Comparison of ENCODE assay signal across 8 cellular contexts in genomic region chr1:19251305-19252196, GRCh38. TPM values are rescaled to one million over a fixed set of nuclear protein-coding genes. Genes with fewer than 3 reads are reported as not detected.
A peak's percentile ranks its signal among the peaks of the same experiment; 100 is the strongest.
DNase-seq lines count a peak whose midpoint lies in the region; ATAC-seq and TF ChIP-seq lines count a peak whose summit lies in the region.

TSS of gene EMC1 (minus strand) at chr1:19251524. CDS start at chr1:19251509, 15 bp downstream.
TSS of gene MRTO4 (plus strand) at chr1:19251805. CDS start at chr1:19251836, 31 bp downstream.

- H3K9me3 Mint-ChIP-seq in CD8-positive, alpha-beta memory T cell = no peaks in the 10 kb centered on the region

- peaks cover 30 to 37% (median 32%) of the 10 kb centered on the region in 3 donors for H3K4me1 Mint-ChIP-seq in CD8-positive, alpha-beta memory T cell

- H3K4me3 ChIP-seq in CD8-positive, alpha-beta memory T cell (ENCODE audit: low read length) = peak within 1 kb of the TSS; percentile 73
- H3K4me3 ChIP-seq in HL-60 (replicated peaks; ENCODE audit: insufficient read depth, low read length) (peak within 1 kb of the TSS; percentile 99), NT2/D1 (ENCODE audit: insufficient read length, low read depth) (peak within 1 kb of the TSS; percentile 98), mesodermal cell (ENCODE audit: extremely low read depth, insufficient read depth, low read length, poor library complexity, severe bottlenecking) (peak within 1 kb of the TSS; percentile 94)

- peak within 1 kb of the TSS; percentile 98 for H3K9ac ChIP-seq in NT2/D1 (ENCODE audit: insufficient read length, low read depth)

- H3K27me3 Mint-ChIP-seq in CD8-positive, alpha-beta memory T cell = no peaks in the 10 kb centered on the region

- POLR2A ChIA-PET in CD8-positive, alpha-beta memory T cell (lab: Charles Lee) = interaction anchor here (0.6 kb wide), 1 partner anchor 345 kb away, joined by 3 read pairs; a partner anchor contains a TSS

- H3K4me3 Mint-ChIP-seq in CD8-positive, alpha-beta memory T cell = peak within 1 kb of the TSS; percentile 91 to 97 (median 94)

- peak; percentile 76 for ATAC-seq in GM19452 (IDR thresholded peaks at IDR 0.05; ENCODE audit: unreplicated experiment)

- H3K36me3 Mint-ChIP-seq in CD8-positive, alpha-beta memory T cell = peaks cover 0 to 29% (median 2%) of the 10 kb centered on the region in 3 donors

- peak; percentile 85 to 93 (median 88) for DNase-seq in CD8-positive, alpha-beta memory T cell
- DNase-seq in HL-60 (ENCODE audit: low read depth in 1 of 2, low spot score in 1 of 2) (peak; percentile 85 to 87), NT2/D1 (ENCODE audit: low read depth, low spot score) (peak; percentile 38)
- peak; percentile 75 for DNase-seq in activated CD8-positive, alpha-beta memory T cell treated with anti-CD3 and anti-CD28 coated beads, Interleukin-2, amount 50 U/mL, for 24 hours (ENCODE audit: extremely low read depth)
- DNase-seq in stimulated activated CD8-positive, alpha-beta memory T cell treated with anti-CD3 and anti-CD28 coated beads, Interleukin-15, amount 100 ng/mL, for 24 hours (ENCODE audit: low read depth) = peak; percentile 69

- peaks cover 4% of the 10 kb centered on the region for H3K36me3 ChIP-seq in CD8-positive, alpha-beta memory T cell (ENCODE audit: insufficient read depth, low read length)
- H3K36me3 ChIP-seq in NT2/D1 (ENCODE audit: insufficient read depth, insufficient read length, low read length) (peaks cover 47% of the 10 kb centered on the region), mesodermal cell (ENCODE audit: control insufficient read depth, insufficient read depth, low read length) (peaks cover 38% of the 10 kb centered on the region)

- CTCF ChIA-PET in CD8-positive, alpha-beta memory T cell (lab: Charles Lee) = interaction anchor here (0.6 to 1.7 kb wide), 4 partner anchors 9 to 399 kb away, joined by 3 to 5 read pairs (median 4); no protein-coding TSS in a partner anchor

- TF ChIP-seq CTCF in HL-60 (IDR thresholded peaks at IDR 0.05; ENCODE audit: insufficient read depth, low read length) = no peak

- peak within 1 kb of the TSS; percentile 90 for H3K27ac ChIP-seq in CD8-positive, alpha-beta memory T cell (ENCODE audit: low read depth, low read length)
- H3K27ac ChIP-seq in HL-60 (replicated peaks) (peak within 1 kb of the TSS; percentile 100), mesodermal cell (ENCODE audit: low read depth, low read length, severe bottlenecking) (peak within 1 kb of the TSS; percentile 99)

- in situ Hi-C loops in endometrial microvascular endothelial cells (cut with HindIII; ENCODE audit: inconsistent ontology term, low pct_unique_long_range_greater_than_20kb, low sequenced_read_pairs) = no loop called here

- H3K27me3 ChIP-seq in CD8-positive, alpha-beta memory T cell (ENCODE audit: insufficient read depth, low read length, poor library complexity, severe bottlenecking) = no peaks in the 10 kb centered on the region
- no peaks in the 10 kb centered on the region for H3K27me3 ChIP-seq in HL-60 (ENCODE audit: insufficient read depth, poor library complexity, severe bottlenecking)
- no peaks in the 10 kb centered on the region for H3K27me3 ChIP-seq in NT2/D1 (ENCODE audit: insufficient read depth, insufficient read length)

- no peaks in the 10 kb centered on the region for H3K9me3 ChIP-seq in CD8-positive, alpha-beta memory T cell (ENCODE audit: low read length)
- H3K9me3 ChIP-seq in NT2/D1 (ENCODE audit: insufficient read depth, low read length) (no peaks in the 10 kb centered on the region), mesodermal cell (ENCODE audit: control insufficient read depth, low read length) (no peaks in the 10 kb centered on the region)

- WGBS in mesodermal cell (ENCODE audit: insufficient coverage in 2 of 2), 2 experiments = 0% methylated on average over 62 to 77 of the region's 81 CpGs

- peaks cover 35% of the 10 kb centered on the region for H3K4me1 ChIP-seq in CD8-positive, alpha-beta memory T cell (ENCODE audit: insufficient read depth, low read length)
- H3K4me1 ChIP-seq in NT2/D1 (ENCODE audit: insufficient read depth, insufficient read length) (peaks cover 6% of the 10 kb centered on the region), mesodermal cell (ENCODE audit: control insufficient read depth, insufficient read depth, low read length, poor library complexity, severe bottlenecking) (peaks cover 9% of the 10 kb centered on the region)

- peak within 1 kb of the TSS; percentile 92 to 98 (median 96) for H3K27ac Mint-ChIP-seq in CD8-positive, alpha-beta memory T cell

RNA-seq across cellular contexts. Expression of gene EMC1, which starts in this region (rescaled TPM):
- 10 to 100 TPM; 57.0 to 58.2 TPM for total RNA-seq in CD8-positive, alpha-beta memory T cell
- polyA plus RNA-seq in CD8-positive, alpha-beta memory T cell = 24.7 TPM
- total RNA-seq in endometrial microvascular endothelial cells (ENCODE audit: inconsistent ontology term) = 85.6 TPM
- polyA plus RNA-seq in mesodermal cell (2013, experiment 1 of 2) = 56.0 TPM
- polyA plus RNA-seq in mesodermal cell (2013, experiment 2 of 2) = 50.4 TPM

RNA-seq across cellular contexts. Expression of gene MRTO4, which starts in this region (rescaled TPM):
- total RNA-seq in CD8-positive, alpha-beta memory T cell = 100 to 1,000 TPM; 137 TPM
- 28.5 TPM for polyA plus RNA-seq in CD8-positive, alpha-beta memory T cell
- 73.8 TPM for total RNA-seq in endometrial microvascular endothelial cells (ENCODE audit: inconsistent ontology term)
- 23.6 TPM for polyA plus RNA-seq in mesodermal cell (2013, experiment 1 of 2)
- 19.8 TPM for polyA plus RNA-seq in mesodermal cell (2013, experiment 2 of 2)

Comparison
In these comparisons a context has a peak if more than half of its experiments do, and no peak if none do; other contexts are left out.
1. Peak in every context shown above with its lines: DNase-seq, ATAC-seq, H3K4me3 ChIP-seq and H3K27ac ChIP-seq.
2. DNase-seq: peak in every context shown above with its lines; median percentile 88 in CD8-positive, alpha-beta memory T cell; 86 in HL-60; 75 in activated CD8-positive, alpha-beta memory T cell treated with anti-CD3 and anti-CD28 coated beads, Interleukin-2, amount 50 U/mL, for 24 hours; 69 in stimulated activated CD8-positive, alpha-beta memory T cell treated with anti-CD3 and anti-CD28 coated beads, Interleukin-15, amount 100 ng/mL, for 24 hours; 38 in NT2/D1.